ENCODE assay signal across 1 cellular context in genomic region chrX:113274345-113274744, GRCh38.
TF ChIP-seq lines count a peak whose summit lies in the region.

No MANE protein-coding gene starts in this region.

TF ChIP-seq in IMR-90, 13 proteins besides CTCF, POLR2A, EP300 and RAD21:
- TF ChIP-seq NFE2L2 (IDR thresholded peaks at IDR 0.05; ENCODE audit: low read depth, low read length): peak; percentile 52; the same call in 1 of the 2 replicates
- TF ChIP-seq CHD1 (IDR thresholded peaks at IDR 0.05; ENCODE audit: low read depth, low read length): no peak
- TF ChIP-seq BHLHE40 (IDR thresholded peaks at IDR 0.05; ENCODE audit: low read depth, low read length): no peak
